ENCODE assay signal across 1 cellular context in the genomic region with DNA sequence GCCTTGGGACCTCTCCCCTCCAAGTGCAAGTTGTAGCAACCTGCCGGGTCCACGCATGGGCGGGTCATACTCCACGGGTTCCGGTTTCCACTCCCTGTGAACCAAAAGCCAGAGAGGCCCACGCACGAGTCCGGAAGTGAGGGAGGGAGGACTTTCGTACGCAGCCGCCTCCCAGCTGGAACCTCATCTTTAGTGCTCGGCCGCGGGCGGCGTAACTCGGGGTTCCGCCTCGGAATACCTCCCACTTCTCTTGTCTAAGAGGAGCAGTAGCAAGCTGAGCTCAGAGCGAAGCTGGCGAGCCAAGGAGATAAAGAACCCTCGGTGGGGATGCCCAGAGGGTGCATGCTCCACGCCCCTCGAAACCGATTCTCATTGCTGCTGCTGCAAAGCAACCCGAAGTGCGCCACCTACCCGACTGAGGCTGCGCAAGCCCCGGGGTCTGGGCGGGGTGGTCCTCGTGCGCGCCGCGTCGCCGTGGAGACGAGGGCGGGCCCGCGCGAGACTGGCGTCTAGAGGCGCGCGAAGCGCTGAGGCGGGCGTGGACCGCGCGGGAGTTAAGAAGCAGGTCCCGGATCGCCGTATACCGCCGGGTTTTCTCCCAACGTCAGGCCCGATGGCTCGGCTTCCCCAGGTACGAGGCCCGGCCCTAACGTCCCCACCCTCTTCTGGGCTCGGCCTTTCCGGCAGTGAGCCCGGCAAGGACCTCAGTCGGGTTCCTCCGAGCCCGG.
A peak's percentile ranks its signal among the peaks of the same experiment; 100 is the strongest.
TF ChIP-seq lines count a peak whose summit lies in the region.

A gene with protein sequence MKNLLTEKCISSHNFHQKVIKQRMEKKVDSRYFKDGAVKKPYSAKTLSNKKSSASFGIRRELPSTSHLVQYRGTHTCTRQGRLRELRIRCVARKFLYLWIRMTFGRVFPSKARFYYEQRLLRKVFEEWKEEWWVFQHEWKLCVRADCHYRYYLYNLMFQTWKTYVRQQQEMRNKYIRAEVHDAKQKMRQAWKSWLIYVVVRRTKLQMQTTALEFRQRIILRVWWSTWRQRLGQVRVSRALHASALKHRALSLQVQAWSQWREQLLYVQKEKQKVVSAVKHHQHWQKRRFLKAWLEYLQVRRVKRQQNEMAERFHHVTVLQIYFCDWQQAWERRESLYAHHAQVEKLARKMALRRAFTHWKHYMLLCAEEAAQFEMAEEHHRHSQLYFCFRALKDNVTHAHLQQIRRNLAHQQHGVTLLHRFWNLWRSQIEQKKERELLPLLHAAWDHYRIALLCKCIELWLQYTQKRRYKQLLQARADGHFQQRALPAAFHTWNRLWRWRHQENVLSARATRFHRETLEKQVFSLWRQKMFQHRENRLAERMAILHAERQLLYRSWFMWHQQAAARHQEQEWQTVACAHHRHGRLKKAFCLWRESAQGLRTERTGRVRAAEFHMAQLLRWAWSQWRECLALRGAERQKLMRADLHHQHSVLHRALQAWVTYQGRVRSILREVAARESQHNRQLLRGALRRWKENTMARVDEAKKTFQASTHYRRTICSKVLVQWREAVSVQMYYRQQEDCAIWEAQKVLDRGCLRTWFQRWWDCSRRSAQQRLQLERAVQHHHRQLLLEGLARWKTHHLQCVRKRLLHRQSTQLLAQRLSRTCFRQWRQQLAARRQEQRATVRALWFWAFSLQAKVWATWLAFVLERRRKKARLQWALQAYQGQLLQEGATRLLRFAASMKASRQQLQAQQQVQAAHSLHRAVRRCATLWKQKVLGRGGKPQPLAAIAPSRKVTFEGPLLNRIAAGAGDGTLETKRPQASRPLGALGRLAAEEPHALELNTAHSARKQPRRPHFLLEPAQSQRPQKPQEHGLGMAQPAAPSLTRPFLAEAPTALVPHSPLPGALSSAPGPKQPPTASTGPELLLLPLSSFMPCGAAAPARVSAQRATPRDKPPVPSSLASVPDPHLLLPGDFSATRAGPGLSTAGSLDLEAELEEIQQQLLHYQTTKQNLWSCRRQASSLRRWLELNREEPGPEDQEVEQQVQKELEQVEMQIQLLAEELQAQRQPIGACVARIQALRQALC (plus strand): TSS at position 530 of the 728 bp plus-strand sequence. CDS start 11,749 bp downstream, outside the sequence.

TF ChIP-seq in A549, 52 proteins besides CTCF, POLR2A, EP300 and RAD21 (continued from another document):
- TF ChIP-seq, protein P1, sequence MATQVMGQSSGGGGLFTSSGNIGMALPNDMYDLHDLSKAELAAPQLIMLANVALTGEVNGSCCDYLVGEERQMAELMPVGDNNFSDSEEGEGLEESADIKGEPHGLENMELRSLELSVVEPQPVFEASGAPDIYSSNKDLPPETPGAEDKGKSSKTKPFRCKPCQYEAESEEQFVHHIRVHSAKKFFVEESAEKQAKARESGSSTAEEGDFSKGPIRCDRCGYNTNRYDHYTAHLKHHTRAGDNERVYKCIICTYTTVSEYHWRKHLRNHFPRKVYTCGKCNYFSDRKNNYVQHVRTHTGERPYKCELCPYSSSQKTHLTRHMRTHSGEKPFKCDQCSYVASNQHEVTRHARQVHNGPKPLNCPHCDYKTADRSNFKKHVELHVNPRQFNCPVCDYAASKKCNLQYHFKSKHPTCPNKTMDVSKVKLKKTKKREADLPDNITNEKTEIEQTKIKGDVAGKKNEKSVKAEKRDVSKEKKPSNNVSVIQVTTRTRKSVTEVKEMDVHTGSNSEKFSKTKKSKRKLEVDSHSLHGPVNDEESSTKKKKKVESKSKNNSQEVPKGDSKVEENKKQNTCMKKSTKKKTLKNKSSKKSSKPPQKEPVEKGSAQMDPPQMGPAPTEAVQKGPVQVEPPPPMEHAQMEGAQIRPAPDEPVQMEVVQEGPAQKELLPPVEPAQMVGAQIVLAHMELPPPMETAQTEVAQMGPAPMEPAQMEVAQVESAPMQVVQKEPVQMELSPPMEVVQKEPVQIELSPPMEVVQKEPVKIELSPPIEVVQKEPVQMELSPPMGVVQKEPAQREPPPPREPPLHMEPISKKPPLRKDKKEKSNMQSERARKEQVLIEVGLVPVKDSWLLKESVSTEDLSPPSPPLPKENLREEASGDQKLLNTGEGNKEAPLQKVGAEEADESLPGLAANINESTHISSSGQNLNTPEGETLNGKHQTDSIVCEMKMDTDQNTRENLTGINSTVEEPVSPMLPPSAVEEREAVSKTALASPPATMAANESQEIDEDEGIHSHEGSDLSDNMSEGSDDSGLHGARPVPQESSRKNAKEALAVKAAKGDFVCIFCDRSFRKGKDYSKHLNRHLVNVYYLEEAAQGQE (IDR thresholded peaks at IDR 0.05), result peak; percentile 70
- no peak for TF ChIP-seq FOSL2 (IDR thresholded peaks at IDR 0.05)
- TF ChIP-seq FOSL2 (CRISPR knock-in tag; IDR thresholded peaks at IDR 0.05), result no peak
- TF ChIP-seq, protein P2, sequence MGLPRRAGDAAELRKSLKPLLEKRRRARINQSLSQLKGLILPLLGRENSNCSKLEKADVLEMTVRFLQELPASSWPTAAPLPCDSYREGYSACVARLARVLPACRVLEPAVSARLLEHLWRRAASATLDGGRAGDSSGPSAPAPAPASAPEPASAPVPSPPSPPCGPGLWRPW (IDR thresholded peaks at IDR 0.05), result no peak
- no peak for TF ChIP-seq ZNF302 (CRISPR knock-in tag; IDR thresholded peaks at IDR 0.05)
- no peak for TF ChIP-seq ZFP36 (IDR thresholded peaks at IDR 0.05; ENCODE audit: borderline replicate concordance, partially characterized antibody)
- TF ChIP-seq, protein P3, sequence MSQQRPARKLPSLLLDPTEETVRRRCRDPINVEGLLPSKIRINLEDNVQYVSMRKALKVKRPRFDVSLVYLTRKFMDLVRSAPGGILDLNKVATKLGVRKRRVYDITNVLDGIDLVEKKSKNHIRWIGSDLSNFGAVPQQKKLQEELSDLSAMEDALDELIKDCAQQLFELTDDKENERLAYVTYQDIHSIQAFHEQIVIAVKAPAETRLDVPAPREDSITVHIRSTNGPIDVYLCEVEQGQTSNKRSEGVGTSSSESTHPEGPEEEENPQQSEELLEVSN (IDR thresholded peaks at IDR 0.05; ENCODE audit: borderline replicate concordance, low read depth), result peak; percentile 28; the same call in 1 of the 2 replicates
- TF ChIP-seq CBX2 (IDR thresholded peaks at IDR 0.05; ENCODE audit: borderline replicate concordance, low read depth), result no peak
- no peak for TF ChIP-seq EHMT2 (IDR thresholded peaks at IDR 0.05; ENCODE audit: low read depth)
- peak; percentile 55 to 60; a peak in 2 of 5 replicates for TF ChIP-seq JUN (IDR thresholded peaks at IDR 0.05)
- TF ChIP-seq, protein P4, sequence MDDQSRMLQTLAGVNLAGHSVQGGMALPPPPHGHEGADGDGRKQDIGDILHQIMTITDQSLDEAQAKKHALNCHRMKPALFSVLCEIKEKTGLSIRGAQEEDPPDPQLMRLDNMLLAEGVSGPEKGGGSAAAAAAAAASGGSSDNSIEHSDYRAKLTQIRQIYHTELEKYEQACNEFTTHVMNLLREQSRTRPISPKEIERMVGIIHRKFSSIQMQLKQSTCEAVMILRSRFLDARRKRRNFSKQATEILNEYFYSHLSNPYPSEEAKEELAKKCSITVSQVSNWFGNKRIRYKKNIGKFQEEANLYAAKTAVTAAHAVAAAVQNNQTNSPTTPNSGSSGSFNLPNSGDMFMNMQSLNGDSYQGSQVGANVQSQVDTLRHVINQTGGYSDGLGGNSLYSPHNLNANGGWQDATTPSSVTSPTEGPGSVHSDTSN (IDR thresholded peaks at IDR 0.05), result no peak
